7 cellular contexts compared by ENCODE assay signal in genomic region chr2:17879137-17879912, GRCh38. TPM values are rescaled to one million over a fixed set of nuclear protein-coding genes. Genes with fewer than 3 reads are reported as not detected.
DNase-seq lines count a peak whose midpoint lies in the region; ATAC-seq, FAIRE-seq and TF ChIP-seq lines count a peak whose summit lies in the region.

No MANE protein-coding gene starts in this region.

- H3K27me3 ChIP-seq in GM12878 (replicated peaks in 1 of 2; ENCODE audit: control insufficient read depth in 2 of 2, insufficient read depth in 2 of 2, low read length in 1 of 2) (peaks cover 14 to 22% of the 10 kb centered on the region in 2 experiments), skeletal muscle satellite cell (ENCODE audit: control insufficient read depth, insufficient read depth, low read length) (peaks cover 27% of the 10 kb centered on the region)

- SMC1A ChIA-PET in GM12878 (lab: Charles Lee; ENCODE audit: uncharacterized antibody, unreplicated experiment) = no interaction called here

- peak; percentile 49 for DNase-seq in GM10266 (ENCODE audit: extremely low spot score)
- peak; percentile 93 for DNase-seq in NCI-H510A treated with DMSO at 0.1 percent for 48 hours (lab: John Stamatoyannopoulos, UW)
- DNase-seq in GM12878 (ENCODE audit: low read depth, low spot score) = no peak
- DNase-seq in cerebellar nuclear complex (lab: John Stamatoyannopoulos, UW) = no peak

- no peak for FAIRE-seq in GM12878 (lab: Jason Lieb, UNC)

- H2AFZ ChIP-seq in GM12878 (ENCODE audit: control insufficient read depth, low read depth, low read length) = no peak overlapping the region; the same call in 1 of the 2 replicates

- H3K9ac ChIP-seq in GM12878 (ENCODE audit: control insufficient read depth, insufficient read depth, low read length) (no peak overlapping the region), skeletal muscle satellite cell (ENCODE audit: low read depth, low read length) (peak overlapping the region; percentile 73)

- ATAC-seq in HG02943 (IDR thresholded peaks at IDR 0.05; ENCODE audit: low read depth, unreplicated experiment) (peak; percentile 17), GM12878 (peak; percentile 55)

- no peaks in the 10 kb centered on the region; the same call in 1 of the 2 replicates for H4K20me1 ChIP-seq in GM12878 (ENCODE audit: control insufficient read depth, insufficient read depth)

- TF ChIP-seq RAD21 in GM12878 (IDR thresholded peaks at IDR 0.05; ENCODE audit: insufficient read depth, low read depth, low read length) = no peak

- POLR2A ChIA-PET in GM12878 (lab: Charles Lee) = no interaction called here

- BruUV-seq in GM12878 (replicated peaks; lab: Mats Ljungman, UMichigan) = no TSS peak

- H3K4me2 ChIP-seq in GM12878 (ENCODE audit: control insufficient read depth, insufficient read depth) = peak overlapping the region; percentile 98; the same call in 1 of the 2 replicates
- peak overlapping the region; percentile 96 for H3K4me2 ChIP-seq in skeletal muscle satellite cell (ENCODE audit: low read length)

- H3K36me3 ChIP-seq in GM12878 (ENCODE audit: control insufficient read depth in 2 of 2, insufficient read depth in 2 of 2, low read length in 1 of 2) (no peaks in the 10 kb centered on the region), skeletal muscle satellite cell (ENCODE audit: insufficient read depth, low read length) (no peaks in the 10 kb centered on the region)

- intact Hi-C loops in GM12878 (cut with micrococcal nuclease; ENCODE audit: unreplicated experiment) = no loop called here

- no peaks in the 10 kb centered on the region for H3K79me2 ChIP-seq in GM12878 (ENCODE audit: control insufficient read depth, insufficient read depth, low read length)

- H3K9me3 ChIP-seq in GM12878 (replicated peaks; ENCODE audit: control insufficient read depth, insufficient read depth, low read length) (no peaks in the 10 kb centered on the region), iPS-18c (ENCODE audit: control insufficient read depth, insufficient read depth, low read length) (no peaks in the 10 kb centered on the region), skeletal muscle satellite cell (replicated peaks; ENCODE audit: low read length) (no peaks in the 10 kb centered on the region)

- WGBS in GM12878 (ENCODE audit: insufficient coverage, insufficient replicate concordance, low lambda C conversion rate, missing lambda C conversion rate) = 15% methylated on average over 46 of the region's 49 CpGs

- RAD21 ChIA-PET in GM12878 (lab: Charles Lee; ENCODE audit: unreplicated experiment) = no interaction called here

- TF ChIP-seq CTCF in GM10266 (IDR thresholded peaks at IDR 0.05; ENCODE audit: control insufficient read depth, insufficient read depth, low read depth, missing control alignments) = no peak
- TF ChIP-seq CTCF in GM12878 (IDR thresholded peaks at IDR 0.05 in 2 of 3, conservative IDR thresholded peaks at IDR 0.05 in 1 of 3; ENCODE audit: control insufficient read depth in 2 of 3, extremely low read depth in 1 of 3, insufficient read depth in 1 of 3, low read depth in 3 of 3, low read length in 3 of 3) = no peak

- H3K4me1 ChIP-seq in GM12878 (ENCODE audit: control insufficient read depth, insufficient read depth, low read length) (no peaks in the 10 kb centered on the region; the same call in 1 of the 2 replicates), skeletal muscle satellite cell (ENCODE audit: control insufficient read depth, insufficient read depth, low read length) (peaks cover 17% of the 10 kb centered on the region)

- H3K4me3 ChIP-seq in GM12878 = peak overlapping the region; percentile 32; the same call in 1 of the 2 replicates
- H3K4me3 ChIP-seq in iPS-18c (ENCODE audit: insufficient read depth, low read depth, low read length) = peak overlapping the region; percentile 94
- peak overlapping the region; percentile 83 for H3K4me3 ChIP-seq in skeletal muscle satellite cell (ENCODE audit: low read length)

- in situ Hi-C loops in GM12878 (cut with MboI) = no loop called here

- CTCF ChIA-PET in GM12878 (lab: Yijun Ruan, JAX) = interaction anchor here (0.7 to 2.2 kb wide), 2 partner anchors 49 to 270 kb away, joined by 3 to 6 read pairs; no protein-coding TSS in a partner anchor

- TF ChIP-seq POLR2A in GM12878 (IDR thresholded peaks at IDR 0.05; ENCODE audit: low read depth, low read length) = no peak

- no peak overlapping the region for H3K27ac ChIP-seq in GM12878 (ENCODE audit: control insufficient read depth, insufficient read depth)

- TF ChIP-seq EP300 in GM12878 (IDR thresholded peaks at IDR 0.05; ENCODE audit: borderline replicate concordance in 1 of 2, control insufficient read depth in 1 of 2, low read depth in 2 of 2, low read length in 2 of 2) = no peak

TF ChIP-seq in GM12878, 131 proteins besides CTCF, POLR2A, EP300 and RAD21:
- no peak for TF ChIP-seq MXI1 (IDR thresholded peaks at IDR 0.05; ENCODE audit: low read depth, low read length)
- TF ChIP-seq, protein P1, sequence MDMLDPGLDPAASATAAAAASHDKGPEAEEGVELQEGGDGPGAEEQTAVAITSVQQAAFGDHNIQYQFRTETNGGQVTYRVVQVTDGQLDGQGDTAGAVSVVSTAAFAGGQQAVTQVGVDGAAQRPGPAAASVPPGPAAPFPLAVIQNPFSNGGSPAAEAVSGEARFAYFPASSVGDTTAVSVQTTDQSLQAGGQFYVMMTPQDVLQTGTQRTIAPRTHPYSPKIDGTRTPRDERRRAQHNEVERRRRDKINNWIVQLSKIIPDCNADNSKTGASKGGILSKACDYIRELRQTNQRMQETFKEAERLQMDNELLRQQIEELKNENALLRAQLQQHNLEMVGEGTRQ (IDR thresholded peaks at IDR 0.05; ENCODE audit: borderline replicate concordance, low read depth, low read length) = no peak
- no peak for TF ChIP-seq GABPA (IDR thresholded peaks at IDR 0.05; ENCODE audit: low read depth)
- TF ChIP-seq ZNF687 (IDR thresholded peaks at IDR 0.05) = no peak
- no peak for TF ChIP-seq NRF1 (conservative IDR thresholded peaks at IDR 0.05; ENCODE audit: low read depth, low read length)
- TF ChIP-seq CEBPB (IDR thresholded peaks at IDR 0.05; ENCODE audit: borderline replicate concordance in 1 of 2, low read depth in 2 of 2, low read length in 2 of 2) = no peak
- TF ChIP-seq IRF4 (IDR thresholded peaks at IDR 0.05; ENCODE audit: low read depth, low read length) = no peak
- no peak for TF ChIP-seq SREBF1 (IDR thresholded peaks at IDR 0.05; ENCODE audit: low read length)
- TF ChIP-seq ATF3 (IDR thresholded peaks at IDR 0.05; ENCODE audit: borderline replicate concordance, extremely low read depth, low read depth, low read length) = no peak
- no peak for TF ChIP-seq POU2F2 (IDR thresholded peaks at IDR 0.05; ENCODE audit: borderline replicate concordance, low read depth, low read length)

RNA-seq across cellular contexts. Expression of gene KCNS3, which starts 0.9 kb away (rescaled TPM):
- not detected in 2 replicates for total RNA-seq in GM12878 (2013; cell fraction: nucleolus; rRNA removed)
- not detected in 2 replicates for total RNA-seq in GM12878 (2014; rRNA removed)
- not detected in 2 replicates for total RNA-seq in GM12878 (2014; rRNA removed; fragmentation: Illumina TruSeq; extraction: Trizol)
- not detected in 2 replicates for total RNA-seq in GM12878 (2021)
- not detected for polyA plus RNA-seq in GM12878 (2011; ENCODE audit: low read depth)
- not detected in 2 replicates for polyA plus RNA-seq in GM12878 (2011; rRNA removed)
- polyA plus RNA-seq in GM12878 (2011; cell fraction: cytosol; rRNA removed) = 0.01 TPM in 1 of 2 replicates, not detected in the other
- not detected in 2 replicates for polyA plus RNA-seq in GM12878 (2011; cell fraction: nucleus; rRNA removed)
- not detected in 2 replicates for polyA plus RNA-seq in GM12878 (2012)
- not detected in 2 replicates for polyA plus RNA-seq in GM12878 (2014; fragmentation: Illumina TruSeq; extraction: Trizol)
- polyA plus RNA-seq in GM12878 (2014; fragmentation: Nextera tagmentation; extraction: Ambion mirVana) = not detected
- polyA plus RNA-seq in GM12878 (2014; rRNA removed) = not detected in 2 replicates
- polyA plus RNA-seq in GM12878 (2016; fragmentation: Nextera tagmentation; extraction: Ambion mirVana) = not detected
- polyA minus RNA-seq in GM12878 (2011; rRNA and poly(A)+ RNA removed) = not detected in 2 replicates
- not detected in 2 replicates for polyA minus RNA-seq in GM12878 (2011; cell fraction: cytosol; rRNA and poly(A)+ RNA removed)
- polyA minus RNA-seq in GM12878 (2011; cell fraction: nucleus; rRNA and poly(A)+ RNA removed) = not detected in 2 replicates
- 1.5 TPM in 2 replicates for total RNA-seq in skeletal muscle satellite cell (2012; rRNA removed)

Comparison
In these comparisons a context has a peak if more than half of its experiments do, and no peak if none do; other contexts are left out.
1. DNase-seq: peak in GM10266 (single experiment) and NCI-H510A treated with DMSO at 0.1 percent for 48 hours (single experiment); none in GM12878 (single experiment) and cerebellar nuclear complex (0 of 2).
2. H3K4me3 ChIP-seq: peak in every context shown above with its lines; median percentile 94 in iPS-18c; 83 in skeletal muscle satellite cell; 32 in GM12878.